ENCODE assay signal across 2 cellular contexts in genomic region chrX:45822124-45822523, GRCh38.
TF ChIP-seq lines count a peak whose summit lies in the region.

No MANE protein-coding gene starts in this region.

TF ChIP-seq in A549, 52 proteins besides CTCF, POLR2A, EP300 and RAD21 (continued from another document):
- TF ChIP-seq HMGXB4 (CRISPR knock-in tag; IDR thresholded peaks at IDR 0.05; ENCODE audit: borderline replicate concordance) (no peak), CEBPB (IDR thresholded peaks at IDR 0.05) (no peak), CHD2 (IDR thresholded peaks at IDR 0.05; ENCODE audit: low read length, partially characterized antibody) (no peak), EHMT2 (IDR thresholded peaks at IDR 0.05; ENCODE audit: low read depth) (no peak), NPAS2 (CRISPR knock-in tag; IDR thresholded peaks at IDR 0.05; ENCODE audit: borderline replicate concordance) (no peak), FOSL2 (IDR thresholded peaks at IDR 0.05) (no peak), FOSL2 (CRISPR knock-in tag; IDR thresholded peaks at IDR 0.05) (no peak), MAFK (IDR thresholded peaks at IDR 0.05; ENCODE audit: partially characterized antibody) (no peak), TP53 (CRISPR knock-in tag; IDR thresholded peaks at IDR 0.05) (no peak), E2F6 (IDR thresholded peaks at IDR 0.05; ENCODE audit: borderline replicate concordance, low read depth) (no peak), GATA3 (IDR thresholded peaks at IDR 0.05; ENCODE audit: borderline replicate concordance) (no peak)

TF ChIP-seq in IMR-90, 13 proteins besides CTCF, POLR2A, EP300 and RAD21 (continued from another document):
- TF ChIP-seq RFX5 (IDR thresholded peaks at IDR 0.05; ENCODE audit: low read depth, low read length), result no peak
- no peak for TF ChIP-seq CHD1 (IDR thresholded peaks at IDR 0.05; ENCODE audit: low read depth, low read length)
- TF ChIP-seq ELK1 (IDR thresholded peaks at IDR 0.05; ENCODE audit: borderline replicate concordance, low read depth, low read length), result no peak
- TF ChIP-seq NFE2L2 (IDR thresholded peaks at IDR 0.05; ENCODE audit: low read depth, low read length), result no peak
- no peak for TF ChIP-seq BHLHE40 (IDR thresholded peaks at IDR 0.05; ENCODE audit: low read depth, low read length)
- no peak for TF ChIP-seq MXI1 (IDR thresholded peaks at IDR 0.05; ENCODE audit: borderline replicate concordance, low read depth, low read length)
- no peak for TF ChIP-seq SMC3 (IDR thresholded peaks at IDR 0.05; ENCODE audit: low read depth, low read length)
